8 cellular contexts compared by ENCODE assay signal in genomic region chr13:33678906-33679657, GRCh38.
A peak's percentile ranks its signal among the peaks of the same experiment; 100 is the strongest.
DNase-seq lines count a peak whose midpoint lies in the region; ATAC-seq and TF ChIP-seq lines count a peak whose summit lies in the region.

No MANE protein-coding gene starts in this region.

- H3K9me3 Mint-ChIP-seq in CD4-positive, alpha-beta memory T cell = no peaks in the 10 kb centered on the region
- H3K9me3 Mint-ChIP-seq in effector memory CD8-positive, alpha-beta T cell = no peaks in the 10 kb centered on the region
- no peaks in the 10 kb centered on the region for H3K9me3 Mint-ChIP-seq in naive thymus-derived CD4-positive, alpha-beta T cell
- no peaks in the 10 kb centered on the region for H3K9me3 Mint-ChIP-seq in chondrocyte (ENCODE audit: low read depth)

- H3K36me3 Mint-ChIP-seq in CD4-positive, alpha-beta memory T cell = no peaks in the 10 kb centered on the region
- no peaks in the 10 kb centered on the region for H3K36me3 Mint-ChIP-seq in effector memory CD8-positive, alpha-beta T cell (ENCODE audit: insufficient read depth)
- no peaks in the 10 kb centered on the region for H3K36me3 Mint-ChIP-seq in naive thymus-derived CD4-positive, alpha-beta T cell
- H3K36me3 Mint-ChIP-seq in chondrocyte (ENCODE audit: low read depth) = no peaks in the 10 kb centered on the region

- ATAC-seq in GM19467 (IDR thresholded peaks at IDR 0.05; ENCODE audit: unreplicated experiment) = peak; percentile 93
- ATAC-seq in HG03575 (IDR thresholded peaks at IDR 0.05; ENCODE audit: extremely low read depth, insufficient number of reproducible peaks, low FRiP score, unreplicated experiment) = peak; percentile 90
- ATAC-seq in effector memory CD8-positive, alpha-beta T cell (replicated peaks) = peak; percentile 90
- ATAC-seq in naive thymus-derived CD4-positive, alpha-beta T cell = peak; percentile 86

- no peak for TF ChIP-seq CTCF in chondrocyte (IDR thresholded peaks at IDR 0.05)

- CTCF ChIA-PET in CD4-positive, alpha-beta memory T cell (lab: Charles Lee; ENCODE audit: partially characterized antibody) = interaction anchor here (1.2 to 3.0 kb wide), 4 partner anchors 45 to 138 kb away, joined by 3 to 17 read pairs (median 6); no protein-coding TSS in a partner anchor
- CTCF ChIA-PET in naive thymus-derived CD4-positive, alpha-beta T cell (lab: Charles Lee) = no interaction called here

- H3K27me3 ChIP-seq in CD4-positive, alpha-beta memory T cell (ENCODE audit: insufficient read depth, low read length) = no peaks in the 10 kb centered on the region
- H3K27me3 ChIP-seq in naive thymus-derived CD4-positive, alpha-beta T cell (ENCODE audit: control insufficient read depth in 2 of 2, insufficient read depth in 2 of 2, low read length in 2 of 2) = no peaks in the 10 kb centered on the region

- H3K27me3 Mint-ChIP-seq in CD4-positive, alpha-beta memory T cell = no peaks in the 10 kb centered on the region
- H3K27me3 Mint-ChIP-seq in effector memory CD8-positive, alpha-beta T cell = no peaks in the 10 kb centered on the region
- peaks cover 0 to 8% (median 0%) of the 10 kb centered on the region in 5 donors for H3K27me3 Mint-ChIP-seq in naive thymus-derived CD4-positive, alpha-beta T cell
- no peaks in the 10 kb centered on the region for H3K27me3 Mint-ChIP-seq in chondrocyte (ENCODE audit: low read depth)

- H3K4me3 Mint-ChIP-seq in CD4-positive, alpha-beta memory T cell = peak overlapping the region; percentile 75 to 81 (median 77)
- H3K4me3 Mint-ChIP-seq in effector memory CD8-positive, alpha-beta T cell = peak overlapping the region; percentile 49 to 66
- H3K4me3 Mint-ChIP-seq in naive thymus-derived CD4-positive, alpha-beta T cell = peak overlapping the region in 5 of 10 donors; percentile 16 to 64 (median 49)
- H3K4me3 Mint-ChIP-seq in chondrocyte (ENCODE audit: unreplicated experiment) = no peak overlapping the region

- DNase-seq in CD4-positive, alpha-beta memory T cell = peak; percentile 34 to 87 (median 44)
- peak; percentile 27 for DNase-seq in activated CD4-positive, alpha-beta T cell treated with anti-CD3 and anti-CD28 coated beads for 1 hour
- DNase-seq in effector memory CD8-positive, alpha-beta T cell = peak; percentile 37 to 46 (median 40)
- peak in 1 of 9 donors; percentile 76 for DNase-seq in naive thymus-derived CD4-positive, alpha-beta T cell
- DNase-seq in substantia nigra (lab: John Stamatoyannopoulos, UW) (peak in 35 of 49 donors; percentile 2 to 69 (median 25)), chondrocyte (ENCODE audit: low spot score) (no peak)

- H3K36me3 ChIP-seq in CD4-positive, alpha-beta memory T cell (ENCODE audit: insufficient read depth, low read length) = no peaks in the 10 kb centered on the region
- H3K36me3 ChIP-seq in naive thymus-derived CD4-positive, alpha-beta T cell (ENCODE audit: control insufficient read depth in 2 of 3, insufficient read depth in 3 of 3, low read length in 3 of 3) = no peaks in the 10 kb centered on the region

- peak overlapping the region; percentile 39 for H3K27ac ChIP-seq in CD4-positive, alpha-beta memory T cell (ENCODE audit: low read depth, low read length)
- H3K27ac ChIP-seq in naive thymus-derived CD4-positive, alpha-beta T cell (ENCODE audit: low read depth, low read length) = no peak overlapping the region
- H3K27ac ChIP-seq in substantia nigra (ENCODE audit: low read depth, low read length, poor library complexity, severe bottlenecking) = peak overlapping the region; percentile 31

- H3K4me1 Mint-ChIP-seq in CD4-positive, alpha-beta memory T cell = peaks cover 15 to 40% (median 25%) of the 10 kb centered on the region in 4 donors
- H3K4me1 Mint-ChIP-seq in effector memory CD8-positive, alpha-beta T cell (ENCODE audit: low read depth in 2 of 2) = peaks cover 10 to 11% of the 10 kb centered on the region in 2 donors
- peaks cover 7 to 26% (median 11%) of the 10 kb centered on the region in 7 donors for H3K4me1 Mint-ChIP-seq in naive thymus-derived CD4-positive, alpha-beta T cell
- H3K4me1 Mint-ChIP-seq in chondrocyte (ENCODE audit: low read depth) = peaks cover 10% of the 10 kb centered on the region

- peaks cover 17% of the 10 kb centered on the region for H3K4me1 ChIP-seq in CD4-positive, alpha-beta memory T cell (ENCODE audit: insufficient read depth, low read length)
- peaks cover 0 to 11% of the 10 kb centered on the region in 2 donors for H3K4me1 ChIP-seq in naive thymus-derived CD4-positive, alpha-beta T cell (ENCODE audit: control insufficient read depth in 2 of 2, insufficient read depth in 2 of 2, low read length in 2 of 2)

- H3K27ac Mint-ChIP-seq in CD4-positive, alpha-beta memory T cell = peak overlapping the region; percentile 68 to 90 (median 84)
- H3K27ac Mint-ChIP-seq in effector memory CD8-positive, alpha-beta T cell = peak overlapping the region; percentile 24 to 77
- peak overlapping the region in 2 of 9 donors; percentile 76 to 91 for H3K27ac Mint-ChIP-seq in naive thymus-derived CD4-positive, alpha-beta T cell
- H3K27ac Mint-ChIP-seq in chondrocyte (ENCODE audit: unreplicated experiment) = no peak overlapping the region

- intact Hi-C loops in CD4-positive, alpha-beta memory T cell (cut with micrococcal nuclease) = loop anchor here (5.0 kb wide), 1 partner anchor 137 kb away; no protein-coding TSS in a partner anchor
- intact Hi-C loops in naive thymus-derived CD4-positive, alpha-beta T cell (cut with micrococcal nuclease) = loop anchor here in 1 of 2 donors (1.0 to 2.0 kb wide), 4 partner anchors 44 to 140 kb away; partner anchors contain the start of gene RFC3

- POLR2A ChIA-PET in CD4-positive, alpha-beta memory T cell (lab: Charles Lee; ENCODE audit: partially characterized antibody) = interaction anchor here (0.7 to 2.5 kb wide), 4 partner anchors 69 to 139 kb away, joined by 3 to 15 read pairs (median 4); partner anchors contain the start of gene RFC3
- POLR2A ChIA-PET in naive thymus-derived CD4-positive, alpha-beta T cell (lab: Charles Lee) = no interaction called here

- no peaks in the 10 kb centered on the region for H3K9me3 ChIP-seq in CD4-positive, alpha-beta memory T cell (ENCODE audit: control insufficient read depth in 1 of 2, low read length in 2 of 2)
- no peaks in the 10 kb centered on the region for H3K9me3 ChIP-seq in naive thymus-derived CD4-positive, alpha-beta T cell (ENCODE audit: control insufficient read depth in 2 of 3, low read length in 3 of 3)

- H3K4me3 ChIP-seq in CD4-positive, alpha-beta memory T cell (ENCODE audit: low read length in 2 of 2) = peak overlapping the region; percentile 19 to 36
- peak overlapping the region; percentile 29 for H3K4me3 ChIP-seq in naive thymus-derived CD4-positive, alpha-beta T cell (ENCODE audit: low read length)
